Comparison of ENCODE assay signal across 20 cellular contexts in the genomic region with DNA sequence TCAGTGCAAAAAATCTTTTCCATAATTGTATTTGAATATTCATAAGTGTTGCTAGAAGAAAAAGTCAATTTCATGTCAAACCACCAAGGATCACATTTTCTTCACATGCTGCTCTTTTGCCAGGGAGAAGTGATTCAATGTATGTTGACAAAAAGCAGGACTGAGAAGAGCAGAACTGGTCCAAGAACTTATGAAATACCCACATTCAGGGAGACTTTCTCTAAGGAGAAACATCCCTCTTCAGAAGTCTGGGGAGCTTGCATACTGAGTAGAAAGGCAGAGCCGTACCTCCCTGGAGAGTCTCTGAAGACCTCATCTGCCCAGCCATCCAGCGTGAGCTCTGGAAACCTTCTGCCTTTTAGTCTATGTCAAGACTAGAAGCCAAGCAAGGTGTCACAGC. TPM values are rescaled to one million over a fixed set of nuclear protein-coding genes. Genes with fewer than 3 reads are reported as not detected.
DNase-seq lines count a peak whose midpoint lies in the region; ATAC-seq and TF ChIP-seq lines count a peak whose summit lies in the region.
"Had no signal": no experiment of that assay in that cellular context is flagged by ENCODE, and none has a peak within 500 bp of the region (broad histone marks: within the 10 kb centered on the region; RNA-seq: fewer than 3 reads in every experiment).

No MANE protein-coding gene starts in this region.

- H3K4me3 ChIP-seq in AG10803 (ENCODE audit: low read length) (no peak overlapping the region), adipocyte (ENCODE audit: low read length) (no peak overlapping the region), fibroblast of mammary gland (ENCODE audit: control insufficient read depth, low read depth, low read length) (no peak overlapping the region), HAP-1 (no peak overlapping the region)
- H3K4me3 ChIP-seq: BLaER1, SJCRH30 had no signal

- H3K9ac ChIP-seq in adipocyte (ENCODE audit: low read length), result no peak overlapping the region
- H3K9ac ChIP-seq: BLaER1 had no signal

- no peaks in the 10 kb centered on the region for H3K27me3 ChIP-seq in adipocyte (replicated peaks; ENCODE audit: control insufficient read depth, insufficient read depth, low read length)
- H3K27me3 ChIP-seq in HAP-1 (ENCODE audit: low read depth), result no peaks in the 10 kb centered on the region
- H3K27me3 ChIP-seq: SJCRH30 had no signal

- no peaks in the 10 kb centered on the region for H3K36me3 Mint-ChIP-seq in nephron progenitor cell (ENCODE audit: low read depth)
- no peaks in the 10 kb centered on the region for H3K36me3 Mint-ChIP-seq in chondrocyte (ENCODE audit: low read depth)
- H3K36me3 Mint-ChIP-seq: CD4-positive, alpha-beta memory T cell had no signal

- peaks cover 3% of the 10 kb centered on the region for H3K9me3 Mint-ChIP-seq in nephron progenitor cell
- H3K9me3 Mint-ChIP-seq in chondrocyte (ENCODE audit: low read depth), result no peaks in the 10 kb centered on the region

- in situ Hi-C loops in HAP-1 (cut with MboI; ENCODE audit: low sequenced_read_pairs) (no loop called here), GM13977 (cut with MboI; ENCODE audit: low pct_unique_long_range_greater_than_20kb, low sequenced_read_pairs, unreplicated experiment) (no loop called here)

- H3K27me3 Mint-ChIP-seq in nephron progenitor cell (ENCODE audit: low read depth, poor library complexity) (peaks cover 44% of the 10 kb centered on the region), chondrocyte (ENCODE audit: low read depth) (no peaks in the 10 kb centered on the region)

- no peaks in the 10 kb centered on the region for H3K36me3 ChIP-seq in adipocyte (ENCODE audit: control insufficient read depth, insufficient read depth, low read length, severe bottlenecking)
- H3K36me3 ChIP-seq in HAP-1 (replicated peaks), result no peaks in the 10 kb centered on the region
- H3K36me3 ChIP-seq: BLaER1, SJCRH30 had no signal

- no peak for ATAC-seq in HG02610 (IDR thresholded peaks at IDR 0.05; ENCODE audit: unreplicated experiment)

- peak; percentile 67 for DNase-seq in AG10803 (ENCODE audit: low read depth)
- peak; percentile 71 for DNase-seq in adipocyte (ENCODE audit: low read depth)
- DNase-seq in fibroblast of mammary gland (ENCODE audit: low read depth), result peak; percentile 56
- DNase-seq in nephron progenitor cell, result no peak
- DNase-seq in chondrocyte (ENCODE audit: low spot score), result no peak
- no peak for DNase-seq in HAP-1 (ENCODE audit: low spot score in 2 of 2)
- DNase-seq in GM13977 (ENCODE audit: low spot score), result no peak
- DNase-seq: CD4-positive, alpha-beta memory T cell; DMS53; EL; MM.1S; NCI-H1092; NCI-H1436 treated with DMSO at 0.1 percent for 48 hours; NCI-H2029; NCI-H2171; NCI-H526; SJCRH30 had no signal

- H3K4me1 ChIP-seq in adipocyte (ENCODE audit: control insufficient read depth, insufficient read depth, low read length) (peaks cover 39% of the 10 kb centered on the region), HAP-1 (peaks cover 2% of the 10 kb centered on the region; the same call in 1 of the 2 replicates)
- H3K4me1 ChIP-seq: BLaER1 had no signal

- H3K4me1 Mint-ChIP-seq in nephron progenitor cell, result peaks cover 47% of the 10 kb centered on the region
- H3K4me1 Mint-ChIP-seq in chondrocyte (ENCODE audit: low read depth), result peaks cover 45% of the 10 kb centered on the region

- no peak overlapping the region for H3K4me3 Mint-ChIP-seq in nephron progenitor cell
- no peak overlapping the region for H3K4me3 Mint-ChIP-seq in chondrocyte (ENCODE audit: unreplicated experiment)
- H3K4me3 Mint-ChIP-seq: CD4-positive, alpha-beta memory T cell had no signal

- H3K9me3 ChIP-seq in adipocyte (ENCODE audit: control insufficient read depth, low read length) (no peaks in the 10 kb centered on the region), HAP-1 (no peaks in the 10 kb centered on the region)
- H3K9me3 ChIP-seq: BLaER1, SJCRH30 had no signal

- H3K27ac Mint-ChIP-seq in nephron progenitor cell (peak overlapping the region; percentile 87), chondrocyte (ENCODE audit: unreplicated experiment) (no peak overlapping the region)
- H3K27ac Mint-ChIP-seq: CD4-positive, alpha-beta memory T cell had no signal

- TF ChIP-seq CTCF in AG10803 (conservative IDR thresholded peaks at IDR 0.05; ENCODE audit: low read length) (no peak), fibroblast of mammary gland (conservative IDR thresholded peaks at IDR 0.05; ENCODE audit: control insufficient read depth, insufficient read depth, low read depth, low read length) (no peak), nephron progenitor cell (IDR thresholded peaks at IDR 0.05) (no peak), chondrocyte (IDR thresholded peaks at IDR 0.05) (no peak), GM13977 (IDR thresholded peaks at IDR 0.05; ENCODE audit: extremely low read depth, insufficient read depth, missing control alignments) (no peak)

RNA-seq across cellular contexts. Expression of a gene that starts 6.6 kb away (rescaled TPM):
- total RNA-seq in chondrocyte, result 0.36 to 0.70 TPM (median 0.50 TPM) in 3 replicates
- total RNA-seq: CD4-positive, alpha-beta memory T cell; H4; SJCRH30 had no signal

Comparison
In these comparisons a context has a peak if more than half of its experiments do, and no peak if none do; other contexts are left out.
1. DNase-seq: peak in AG10803 (single experiment), adipocyte (single experiment) and fibroblast of mammary gland (single experiment); none in nephron progenitor cell (single experiment), chondrocyte (single experiment), HAP-1 (0 of 2) and GM13977 (single experiment).